In the genomic region with DNA sequence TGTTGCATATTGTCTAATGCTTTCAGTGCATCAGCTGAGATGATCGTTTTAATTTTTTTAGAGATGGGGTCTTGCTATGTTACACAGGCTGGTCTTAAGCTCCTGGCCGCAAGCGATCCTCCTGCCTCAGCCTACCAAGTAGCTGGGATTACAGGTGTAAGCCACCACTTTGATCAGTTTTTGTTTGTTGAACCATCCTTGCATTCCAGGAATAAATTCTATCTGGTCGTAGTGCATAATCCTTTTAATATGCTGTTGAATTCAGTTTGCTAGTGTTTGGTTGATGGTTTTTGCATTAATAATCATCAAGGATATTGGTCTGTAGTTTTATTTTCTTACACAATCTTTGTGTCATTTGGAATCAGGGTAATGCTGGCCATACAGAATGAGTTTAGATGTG, we compare ENCODE assay signal across 1 cellular context.
TF ChIP-seq lines count a peak whose summit lies in the region.

No MANE protein-coding gene starts in this region.

TF ChIP-seq in K562, 482 proteins besides CTCF, POLR2A, EP300 and RAD21:
- TF ChIP-seq CBX5 (IDR thresholded peaks at IDR 0.05; ENCODE audit: borderline replicate concordance, low read depth) (0 out of 2 replicates have a peak, but pooled peaks have one; percentile 53), ZNF324 (CRISPR knock-in tag; IDR thresholded peaks at IDR 0.05) (peak; percentile 100), FOXJ3 (CRISPR knock-in tag; IDR thresholded peaks at IDR 0.05) (no peak), MEIS2 (IDR thresholded peaks at IDR 0.05; ENCODE audit: partially characterized antibody) (no peak), KAT7 (CRISPR knock-in tag; IDR thresholded peaks at IDR 0.05; ENCODE audit: borderline replicate concordance) (no peak), ZNF445 (CRISPR knock-in tag; IDR thresholded peaks at IDR 0.05; ENCODE audit: low read depth) (no peak), BMI1 (IDR thresholded peaks at IDR 0.05; ENCODE audit: low read length) (no peak), BRD4 (IDR thresholded peaks at IDR 0.05) (no peak), JUND (IDR thresholded peaks at IDR 0.05; ENCODE audit: borderline replicate concordance, low read depth, low read length) (no peak), JUND (tag; IDR thresholded peaks at IDR 0.05; ENCODE audit: borderline replicate concordance, low read depth, low read length) (no peak), RUNX1 (IDR thresholded peaks at IDR 0.05; ENCODE audit: low read depth) (no peak), GTF2A2 (tag; IDR thresholded peaks at IDR 0.05) (no peak), NR4A1 (CRISPR knock-in tag; IDR thresholded peaks at IDR 0.05) (no peak), NR4A1 (tag; IDR thresholded peaks at IDR 0.05) (no peak), HMG20B (CRISPR knock-in tag; IDR thresholded peaks at IDR 0.05) (no peak), CAMTA2 (CRISPR knock-in tag; conservative IDR thresholded peaks at IDR 0.05) (no peak), L3MBTL2 (IDR thresholded peaks at IDR 0.05) (no peak), HIVEP1 (CRISPR knock-in tag; IDR thresholded peaks at IDR 0.05) (no peak), CBX3 (IDR thresholded peaks at IDR 0.05; ENCODE audit: borderline replicate concordance in 1 of 2, low read length in 2 of 2) (0 out of 3 replicates have a peak, but pooled peaks of 1 of the 2 experiments have one; percentile 26), CBX2 (IDR thresholded peaks at IDR 0.05; ENCODE audit: insufficient read depth, low read length, poor library complexity, severe bottlenecking) (no peak)
- TF ChIP-seq, protein P1, sequence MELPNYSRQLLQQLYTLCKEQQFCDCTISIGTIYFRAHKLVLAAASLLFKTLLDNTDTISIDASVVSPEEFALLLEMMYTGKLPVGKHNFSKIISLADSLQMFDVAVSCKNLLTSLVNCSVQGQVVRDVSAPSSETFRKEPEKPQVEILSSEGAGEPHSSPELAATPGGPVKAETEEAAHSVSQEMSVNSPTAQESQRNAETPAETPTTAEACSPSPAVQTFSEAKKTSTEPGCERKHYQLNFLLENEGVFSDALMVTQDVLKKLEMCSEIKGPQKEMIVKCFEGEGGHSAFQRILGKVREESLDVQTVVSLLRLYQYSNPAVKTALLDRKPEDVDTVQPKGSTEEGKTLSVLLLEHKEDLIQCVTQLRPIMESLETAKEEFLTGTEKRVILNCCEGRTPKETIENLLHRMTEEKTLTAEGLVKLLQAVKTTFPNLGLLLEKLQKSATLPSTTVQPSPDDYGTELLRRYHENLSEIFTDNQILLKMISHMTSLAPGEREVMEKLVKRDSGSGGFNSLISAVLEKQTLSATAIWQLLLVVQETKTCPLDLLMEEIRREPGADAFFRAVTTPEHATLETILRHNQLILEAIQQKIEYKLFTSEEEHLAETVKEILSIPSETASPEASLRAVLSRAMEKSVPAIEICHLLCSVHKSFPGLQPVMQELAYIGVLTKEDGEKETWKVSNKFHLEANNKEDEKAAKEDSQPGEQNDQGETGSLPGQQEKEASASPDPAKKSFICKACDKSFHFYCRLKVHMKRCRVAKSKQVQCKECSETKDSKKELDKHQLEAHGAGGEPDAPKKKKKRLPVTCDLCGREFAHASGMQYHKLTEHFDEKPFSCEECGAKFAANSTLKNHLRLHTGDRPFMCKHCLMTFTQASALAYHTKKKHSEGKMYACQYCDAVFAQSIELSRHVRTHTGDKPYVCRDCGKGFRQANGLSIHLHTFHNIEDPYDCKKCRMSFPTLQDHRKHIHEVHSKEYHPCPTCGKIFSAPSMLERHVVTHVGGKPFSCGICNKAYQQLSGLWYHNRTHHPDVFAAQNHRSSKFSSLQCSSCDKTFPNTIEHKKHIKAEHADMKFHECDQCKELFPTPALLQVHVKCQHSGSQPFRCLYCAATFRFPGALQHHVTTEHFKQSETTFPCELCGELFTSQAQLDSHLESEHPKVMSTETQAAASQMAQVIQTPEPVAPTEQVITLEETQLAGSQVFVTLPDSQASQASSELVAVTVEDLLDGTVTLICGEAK (IDR thresholded peaks at IDR 0.05): no peak
- TF ChIP-seq, protein P1 (CRISPR knock-in tag; IDR thresholded peaks at IDR 0.05): no peak
- TF ChIP-seq, protein P2, sequence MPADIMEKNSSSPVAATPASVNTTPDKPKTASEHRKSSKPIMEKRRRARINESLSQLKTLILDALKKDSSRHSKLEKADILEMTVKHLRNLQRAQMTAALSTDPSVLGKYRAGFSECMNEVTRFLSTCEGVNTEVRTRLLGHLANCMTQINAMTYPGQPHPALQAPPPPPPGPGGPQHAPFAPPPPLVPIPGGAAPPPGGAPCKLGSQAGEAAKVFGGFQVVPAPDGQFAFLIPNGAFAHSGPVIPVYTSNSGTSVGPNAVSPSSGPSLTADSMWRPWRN (IDR thresholded peaks at IDR 0.05; ENCODE audit: low read depth): no peak
TF ChIP-seq in K562: peak in this region for 3.
